ENCODE assay signal across 1 cellular context in genomic region chr9:70418822-70419545, GRCh38.
TF ChIP-seq lines count a peak whose summit lies in the region.

No MANE protein-coding gene starts in this region.

TF ChIP-seq in HepG2, 621 proteins besides CTCF, POLR2A, EP300 and RAD21 (continued from another document and continues in another):
- TF ChIP-seq, protein P1, sequence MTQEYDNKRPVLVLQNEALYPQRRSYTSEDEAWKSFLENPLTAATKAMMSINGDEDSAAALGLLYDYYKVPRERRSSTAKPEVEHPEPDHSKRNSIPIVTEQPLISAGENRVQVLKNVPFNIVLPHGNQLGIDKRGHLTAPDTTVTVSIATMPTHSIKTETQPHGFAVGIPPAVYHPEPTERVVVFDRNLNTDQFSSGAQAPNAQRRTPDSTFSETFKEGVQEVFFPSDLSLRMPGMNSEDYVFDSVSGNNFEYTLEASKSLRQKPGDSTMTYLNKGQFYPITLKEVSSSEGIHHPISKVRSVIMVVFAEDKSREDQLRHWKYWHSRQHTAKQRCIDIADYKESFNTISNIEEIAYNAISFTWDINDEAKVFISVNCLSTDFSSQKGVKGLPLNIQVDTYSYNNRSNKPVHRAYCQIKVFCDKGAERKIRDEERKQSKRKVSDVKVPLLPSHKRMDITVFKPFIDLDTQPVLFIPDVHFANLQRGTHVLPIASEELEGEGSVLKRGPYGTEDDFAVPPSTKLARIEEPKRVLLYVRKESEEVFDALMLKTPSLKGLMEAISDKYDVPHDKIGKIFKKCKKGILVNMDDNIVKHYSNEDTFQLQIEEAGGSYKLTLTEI (CRISPR knock-in tag; conservative IDR thresholded peaks at IDR 0.05) = no peak
- TF ChIP-seq NAIF1 (CRISPR knock-in tag; IDR thresholded peaks at IDR 0.05; ENCODE audit: borderline replicate concordance) (no peak), REST (IDR thresholded peaks at IDR 0.05; ENCODE audit: borderline replicate concordance in 1 of 2, low read depth in 1 of 2, low read length in 2 of 2) (no peak), SP4 (CRISPR knock-in tag; IDR thresholded peaks at IDR 0.05) (no peak; the same call in none of the 2 replicates), ZNF749 (CRISPR knock-in tag; IDR thresholded peaks at IDR 0.05; ENCODE audit: borderline replicate concordance) (peak; percentile 43; the same call in 1 of the 2 replicates), FOXO4 (CRISPR knock-in tag; conservative IDR thresholded peaks at IDR 0.05) (no peak), PAWR (CRISPR knock-in tag; IDR thresholded peaks at IDR 0.05; ENCODE audit: borderline replicate concordance) (no peak), ZNF232 (CRISPR knock-in tag; IDR thresholded peaks at IDR 0.05; ENCODE audit: borderline replicate concordance) (no peak), ZNF234 (CRISPR knock-in tag; conservative IDR thresholded peaks at IDR 0.05) (0 out of 2 replicates have a peak, but pooled peaks have one; percentile 70), ZNF710 (CRISPR knock-in tag; IDR thresholded peaks at IDR 0.05; ENCODE audit: borderline replicate concordance) (no peak), HMG20A (CRISPR knock-in tag; IDR thresholded peaks at IDR 0.05; ENCODE audit: borderline replicate concordance) (no peak), ZNF652 (CRISPR knock-in tag; IDR thresholded peaks at IDR 0.05; ENCODE audit: borderline replicate concordance, low read depth) (no peak), NFKBIZ (CRISPR knock-in tag; IDR thresholded peaks at IDR 0.05) (no peak), SAFB2 (CRISPR knock-in tag; IDR thresholded peaks at IDR 0.05; ENCODE audit: borderline replicate concordance, low read depth) (no peak), ZSCAN30 (CRISPR knock-in tag; IDR thresholded peaks at IDR 0.05) (no peak), ZNF317 (CRISPR knock-in tag; IDR thresholded peaks at IDR 0.05) (no peak), RAD51 (IDR thresholded peaks at IDR 0.05; ENCODE audit: borderline replicate concordance) (no peak), TCF7L2 (IDR thresholded peaks at IDR 0.05; ENCODE audit: low read depth, low read length) (no peak), GTF3A (CRISPR knock-in tag; conservative IDR thresholded peaks at IDR 0.05) (no peak), TBX3 (IDR thresholded peaks at IDR 0.05; ENCODE audit: borderline replicate concordance) (peak; percentile 40; the same call in 1 of the 2 replicates), KAT7 (CRISPR knock-in tag; IDR thresholded peaks at IDR 0.05; ENCODE audit: borderline replicate concordance) (no peak), ZNF253 (CRISPR knock-in tag; IDR thresholded peaks at IDR 0.05; ENCODE audit: borderline replicate concordance) (peak; percentile 34; the same call in 1 of the 2 replicates), ZNF484 (CRISPR knock-in tag; IDR thresholded peaks at IDR 0.05; ENCODE audit: borderline replicate concordance, low read depth) (no peak), FOSL1 (CRISPR knock-in tag; IDR thresholded peaks at IDR 0.05; ENCODE audit: borderline replicate concordance) (no peak), ZNF143 (CRISPR knock-in tag; IDR thresholded peaks at IDR 0.05) (no peak), MEF2D (CRISPR knock-in tag; IDR thresholded peaks at IDR 0.05) (no peak), ZNF441 (CRISPR knock-in tag; IDR thresholded peaks at IDR 0.05; ENCODE audit: borderline replicate concordance) (peak; percentile 42), THAP9 (CRISPR knock-in tag; IDR thresholded peaks at IDR 0.05; ENCODE audit: borderline replicate concordance) (no peak), TSC22D2 (CRISPR knock-in tag; IDR thresholded peaks at IDR 0.05; ENCODE audit: borderline replicate concordance) (no peak), ARHGAP35 (CRISPR knock-in tag; IDR thresholded peaks at IDR 0.05; ENCODE audit: borderline replicate concordance) (no peak), SRY (CRISPR knock-in tag; IDR thresholded peaks at IDR 0.05) (no peak), SKI (IDR thresholded peaks at IDR 0.05; ENCODE audit: partially characterized antibody) (peak; percentile 73), GABPA (IDR thresholded peaks at IDR 0.05; ENCODE audit: low read depth, low read length) (no peak), GABPA (CRISPR knock-in tag; IDR thresholded peaks at IDR 0.05; ENCODE audit: low read depth) (0 out of 2 replicates have a peak, but pooled peaks have one; percentile 10)
- TF ChIP-seq, protein P2, sequence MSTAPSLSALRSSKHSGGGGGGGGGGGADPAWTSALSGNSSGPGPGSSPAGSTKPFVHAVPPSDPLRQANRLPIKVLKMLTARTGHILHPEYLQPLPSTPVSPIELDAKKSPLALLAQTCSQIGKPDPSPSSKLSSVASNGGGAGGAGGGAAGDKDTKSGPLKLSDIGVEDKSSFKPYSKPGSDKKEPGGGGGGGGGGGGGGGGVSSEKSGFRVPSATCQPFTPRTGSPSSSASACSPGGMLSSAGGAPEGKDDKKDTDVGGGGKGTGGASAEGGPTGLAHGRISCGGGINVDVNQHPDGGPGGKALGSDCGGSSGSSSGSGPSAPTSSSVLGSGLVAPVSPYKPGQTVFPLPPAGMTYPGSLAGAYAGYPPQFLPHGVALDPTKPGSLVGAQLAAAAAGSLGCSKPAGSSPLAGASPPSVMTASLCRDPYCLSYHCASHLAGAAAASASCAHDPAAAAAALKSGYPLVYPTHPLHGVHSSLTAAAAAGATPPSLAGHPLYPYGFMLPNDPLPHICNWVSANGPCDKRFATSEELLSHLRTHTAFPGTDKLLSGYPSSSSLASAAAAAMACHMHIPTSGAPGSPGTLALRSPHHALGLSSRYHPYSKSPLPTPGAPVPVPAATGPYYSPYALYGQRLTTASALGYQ (CRISPR knock-in tag; IDR thresholded peaks at IDR 0.05) = 0 out of 2 replicates have a peak, but pooled peaks have one; percentile 35
- TF ChIP-seq, protein P3, sequence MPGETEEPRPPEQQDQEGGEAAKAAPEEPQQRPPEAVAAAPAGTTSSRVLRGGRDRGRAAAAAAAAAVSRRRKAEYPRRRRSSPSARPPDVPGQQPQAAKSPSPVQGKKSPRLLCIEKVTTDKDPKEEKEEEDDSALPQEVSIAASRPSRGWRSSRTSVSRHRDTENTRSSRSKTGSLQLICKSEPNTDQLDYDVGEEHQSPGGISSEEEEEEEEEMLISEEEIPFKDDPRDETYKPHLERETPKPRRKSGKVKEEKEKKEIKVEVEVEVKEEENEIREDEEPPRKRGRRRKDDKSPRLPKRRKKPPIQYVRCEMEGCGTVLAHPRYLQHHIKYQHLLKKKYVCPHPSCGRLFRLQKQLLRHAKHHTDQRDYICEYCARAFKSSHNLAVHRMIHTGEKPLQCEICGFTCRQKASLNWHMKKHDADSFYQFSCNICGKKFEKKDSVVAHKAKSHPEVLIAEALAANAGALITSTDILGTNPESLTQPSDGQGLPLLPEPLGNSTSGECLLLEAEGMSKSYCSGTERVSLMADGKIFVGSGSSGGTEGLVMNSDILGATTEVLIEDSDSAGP (CRISPR knock-in tag; IDR thresholded peaks at IDR 0.05; ENCODE audit: borderline replicate concordance) = peak; percentile 54; the same call in 1 of the 2 replicates
- TF ChIP-seq, protein P4, sequence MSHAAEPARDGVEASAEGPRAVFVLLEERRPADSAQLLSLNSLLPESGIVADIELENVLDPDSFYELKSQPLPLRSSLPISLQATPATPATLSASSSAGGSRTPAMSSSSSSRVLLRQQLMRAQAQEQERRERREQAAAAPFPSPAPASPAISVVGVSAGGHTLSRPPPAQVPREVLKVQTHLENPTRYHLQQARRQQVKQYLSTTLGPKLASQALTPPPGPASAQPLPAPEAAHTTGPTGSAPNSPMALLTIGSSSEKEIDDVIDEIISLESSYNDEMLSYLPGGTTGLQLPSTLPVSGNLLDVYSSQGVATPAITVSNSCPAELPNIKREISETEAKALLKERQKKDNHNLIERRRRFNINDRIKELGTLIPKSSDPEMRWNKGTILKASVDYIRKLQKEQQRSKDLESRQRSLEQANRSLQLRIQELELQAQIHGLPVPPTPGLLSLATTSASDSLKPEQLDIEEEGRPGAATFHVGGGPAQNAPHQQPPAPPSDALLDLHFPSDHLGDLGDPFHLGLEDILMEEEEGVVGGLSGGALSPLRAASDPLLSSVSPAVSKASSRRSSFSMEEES (CRISPR knock-in tag; IDR thresholded peaks at IDR 0.05) = no peak
- TF ChIP-seq, protein P5, sequence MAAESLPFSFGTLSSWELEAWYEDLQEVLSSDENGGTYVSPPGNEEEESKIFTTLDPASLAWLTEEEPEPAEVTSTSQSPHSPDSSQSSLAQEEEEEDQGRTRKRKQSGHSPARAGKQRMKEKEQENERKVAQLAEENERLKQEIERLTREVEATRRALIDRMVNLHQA (CRISPR knock-in tag; IDR thresholded peaks at IDR 0.05) = no peak
- TF ChIP-seq, protein P6, sequence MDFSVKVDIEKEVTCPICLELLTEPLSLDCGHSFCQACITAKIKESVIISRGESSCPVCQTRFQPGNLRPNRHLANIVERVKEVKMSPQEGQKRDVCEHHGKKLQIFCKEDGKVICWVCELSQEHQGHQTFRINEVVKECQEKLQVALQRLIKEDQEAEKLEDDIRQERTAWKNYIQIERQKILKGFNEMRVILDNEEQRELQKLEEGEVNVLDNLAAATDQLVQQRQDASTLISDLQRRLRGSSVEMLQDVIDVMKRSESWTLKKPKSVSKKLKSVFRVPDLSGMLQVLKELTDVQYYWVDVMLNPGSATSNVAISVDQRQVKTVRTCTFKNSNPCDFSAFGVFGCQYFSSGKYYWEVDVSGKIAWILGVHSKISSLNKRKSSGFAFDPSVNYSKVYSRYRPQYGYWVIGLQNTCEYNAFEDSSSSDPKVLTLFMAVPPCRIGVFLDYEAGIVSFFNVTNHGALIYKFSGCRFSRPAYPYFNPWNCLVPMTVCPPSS (IDR thresholded peaks at IDR 0.05) = no peak
- TF ChIP-seq, protein P7, sequence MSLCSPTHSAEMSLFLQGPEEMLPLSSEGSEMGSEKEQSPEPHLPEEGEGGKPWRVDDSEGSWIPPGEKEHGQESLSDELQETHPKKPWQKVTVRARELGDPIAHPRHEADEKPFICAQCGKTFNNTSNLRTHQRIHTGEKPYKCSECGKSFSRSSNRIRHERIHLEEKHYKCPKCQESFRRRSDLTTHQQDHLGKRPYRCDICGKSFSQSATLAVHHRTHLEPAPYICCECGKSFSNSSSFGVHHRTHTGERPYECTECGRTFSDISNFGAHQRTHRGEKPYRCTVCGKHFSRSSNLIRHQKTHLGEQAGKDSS (CRISPR knock-in tag; IDR thresholded peaks at IDR 0.05; ENCODE audit: borderline replicate concordance, low read depth) = no peak; the same call in 1 of the 2 replicates
